Comparison of ENCODE assay signal across 22 cellular contexts in the genomic region with DNA sequence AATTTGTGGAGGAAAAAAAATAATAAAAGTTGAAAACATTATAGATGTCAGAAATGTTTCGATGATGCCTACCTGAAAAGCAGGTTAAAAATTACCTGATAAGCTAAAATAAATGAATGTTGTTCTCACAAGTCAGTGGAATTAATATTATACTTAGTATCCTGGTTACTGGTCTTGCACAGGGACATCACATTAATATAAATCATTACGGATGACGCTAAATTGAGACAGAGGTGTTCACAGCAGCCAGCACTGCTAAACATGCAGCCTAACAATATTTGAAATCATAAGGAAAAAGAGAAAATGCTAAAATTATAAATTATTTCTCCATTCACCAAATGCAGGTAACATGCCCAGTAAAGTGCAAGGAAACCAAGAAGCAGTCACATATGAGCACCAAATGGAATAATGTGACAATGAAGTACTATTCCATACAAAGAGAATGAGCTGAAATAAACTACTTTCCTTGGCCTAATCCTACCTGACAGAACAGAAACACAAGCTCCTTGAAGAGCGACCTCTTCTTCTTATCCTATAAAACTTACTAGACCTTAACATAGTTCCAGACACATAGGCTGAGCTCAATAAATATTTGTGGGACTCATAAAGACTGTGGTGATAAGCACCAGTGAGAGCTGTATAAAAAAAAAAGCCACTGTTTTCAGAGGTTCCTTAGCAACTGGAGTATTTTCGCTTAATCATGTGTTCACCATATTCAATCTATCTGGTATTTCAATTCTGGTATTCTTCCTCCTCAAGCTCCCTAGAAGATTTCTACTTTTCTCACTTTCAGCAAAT.
"Had no signal": no experiment of that assay in that cellular context is flagged by ENCODE, and none has a peak within 500 bp of the region (broad histone marks: within the 10 kb centered on the region; RNA-seq: fewer than 3 reads in every experiment).

No MANE protein-coding gene starts in this region.

- H3K27ac ChIP-seq: brain microvascular endothelial cell, colonic mucosa, foreskin keratinocyte, lower lobe of right lung, prostate gland, right lobe of liver, upper lobe of left lung had no signal

- H3K4me3 ChIP-seq: colonic mucosa, lower lobe of right lung, prostate gland, right lobe of liver, smooth muscle cell, upper lobe of left lung had no signal

- H3K36me3 ChIP-seq: brain microvascular endothelial cell, colonic mucosa, lower lobe of right lung, prostate gland, right lobe of liver, upper lobe of left lung had no signal

- H3K4me2 ChIP-seq: smooth muscle cell had no signal

- H3K4me1 ChIP-seq: colonic mucosa, foreskin keratinocyte, lower lobe of right lung, prostate gland, right lobe of liver, upper lobe of left lung had no signal

- DNase-seq: activated B cell treated with CpG ODN at 0.5 μM for 24 hours; activated CD4-positive, alpha-beta T cell treated with anti-CD3 and anti-CD28 coated beads, Interleukin-2, amount 10 ng/mL, durations not matched to agents 24 days and 14 days; activated CD8-positive, alpha-beta T cell treated with anti-CD3 and anti-CD28 coated beads, Interleukin-2, amount 10 ng/mL, durations not matched to agents 7 days and 5 days; activated naive CD4-positive, alpha-beta T cell treated with Interleukin-2 at 50 U/mL for 16 hours; activated naive CD8-positive, alpha-beta T cell treated with anti-CD3 and anti-CD28 coated beads, Interleukin-2, amount 10 ng/mL, durations not matched to agents 7 days and 5 days; activated T-cell treated with anti-CD3 and anti-CD28 coated beads, Interleukin-2, amount 50 U/mL, for 24 hours; brain microvascular endothelial cell; central memory CD4-positive, alpha-beta T cell; colonic mucosa; foreskin keratinocyte; head of caudate nucleus; immature natural killer cell; left colon; lower lobe of right lung; right lobe of liver; stimulated activated CD4-positive, alpha-beta T cell treated with anti-CD3 and anti-CD28 coated beads, Interleukin-4, amount 100 ng/mL, for 1 hour; stimulated activated naive CD8-positive, alpha-beta T cell treated with anti-CD3 and anti-CD28 coated beads, Interleukin-15, amount 100 ng/mL, for 72 hours; T-helper 1 cell; T-helper 9 cell; upper lobe of left lung had no signal

- H3K27me3 ChIP-seq: brain microvascular endothelial cell, colonic mucosa, right lobe of liver, upper lobe of left lung had no signal

- H3K9me3 ChIP-seq: colonic mucosa, lower lobe of right lung, prostate gland, right lobe of liver, upper lobe of left lung had no signal
